In the genomic region with DNA sequence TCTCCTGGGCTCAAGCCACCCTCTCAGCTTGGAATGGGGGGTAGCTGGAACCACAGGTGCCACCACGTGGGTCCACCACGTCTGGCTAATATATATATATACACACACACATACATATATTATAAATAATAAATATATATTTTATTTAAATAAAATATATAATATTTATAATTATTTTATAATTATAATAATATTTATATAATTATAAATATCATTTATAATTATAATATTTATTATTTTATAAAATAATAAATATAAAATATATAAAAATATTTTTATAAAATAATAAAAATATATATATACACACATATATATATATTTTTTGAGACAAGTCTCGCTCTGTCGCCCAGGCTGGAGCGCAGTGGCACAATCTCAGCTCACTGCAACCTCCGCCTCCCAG, we compare ENCODE assay signal across 21 cellular contexts. TPM values are rescaled to one million over a fixed set of nuclear protein-coding genes. Genes with fewer than 3 reads are reported as not detected.
DNase-seq lines count a peak whose midpoint lies in the region; FAIRE-seq and TF ChIP-seq lines count a peak whose summit lies in the region.
"Had no signal": no experiment of that assay in that cellular context is flagged by ENCODE, and none has a peak within 500 bp of the region (broad histone marks: within the 10 kb centered on the region; RNA-seq: fewer than 3 reads in every experiment).

No MANE protein-coding gene starts in this region.

- H3K4me3 Mint-ChIP-seq in activated T-helper 2 cell treated with anti-CD3 and anti-CD28 coated beads, Interferon-gamma antibody, Interleukin-2, Interleukin-4, amounts not matched to agents 10 μg/mL and 5 μg/mL and 100 μg/mL, durations not matched to agents 14 hours and 24 hours and 36 hours (ENCODE audit: low read depth), result no peak overlapping the region
- H3K4me3 Mint-ChIP-seq in CD14-positive monocyte, result no peak overlapping the region
- H3K4me3 Mint-ChIP-seq: CD4-positive, alpha-beta T cell had no signal

- peaks cover 3% of the 10 kb centered on the region for H3K27me3 Mint-ChIP-seq in activated T-helper 2 cell treated with anti-CD3 and anti-CD28 coated beads, Interferon-gamma antibody, Interleukin-2, Interleukin-4, amounts not matched to agents 10 μg/mL and 5 μg/mL and 100 μg/mL, durations not matched to agents 14 hours and 24 hours and 36 hours (ENCODE audit: low read depth)
- peaks cover 4 to 9% (median 8%) of the 10 kb centered on the region in 3 donors for H3K27me3 Mint-ChIP-seq in CD14-positive monocyte (ENCODE audit: low read depth in 3 of 3)

- no peaks in the 10 kb centered on the region for H3K4me1 Mint-ChIP-seq in activated T-helper 2 cell treated with anti-CD3 and anti-CD28 coated beads, Interferon-gamma antibody, Interleukin-2, Interleukin-4, amounts not matched to agents 10 μg/mL and 5 μg/mL and 100 μg/mL, durations not matched to agents 14 hours and 24 hours and 36 hours (ENCODE audit: low read depth)
- peaks cover 33% of the 10 kb centered on the region for H3K4me1 Mint-ChIP-seq in CD14-positive monocyte

- H3K9me3 ChIP-seq in small intestine (ENCODE audit: control insufficient read depth, low read depth) (no peaks in the 10 kb centered on the region), tibial nerve (no peaks in the 10 kb centered on the region)
- H3K9me3 ChIP-seq: BE2C, Caco-2, HAP-1 had no signal

- TF ChIP-seq POLR2A in tibial nerve (IDR thresholded peaks at IDR 0.05), result no peak

- FAIRE-seq in endometrium (lab: Jason Lieb, UNC), result peak; percentile 43
- FAIRE-seq in small intestine (lab: Jason Lieb, UNC), result peak; percentile 86
- FAIRE-seq: D721Med, GM12878, GM19239 had no signal

- H3K36me3 ChIP-seq in small intestine (ENCODE audit: control insufficient read depth in 2 of 2, insufficient read depth in 2 of 2, low read length in 2 of 2), result no peaks in the 10 kb centered on the region
- no peaks in the 10 kb centered on the region for H3K36me3 ChIP-seq in tibial nerve
- H3K36me3 ChIP-seq: BE2C, HAP-1 had no signal

- H3K9me3 Mint-ChIP-seq in activated T-helper 2 cell treated with anti-CD3 and anti-CD28 coated beads, Interferon-gamma antibody, Interleukin-2, Interleukin-4, amounts not matched to agents 10 μg/mL and 5 μg/mL and 100 μg/mL, durations not matched to agents 14 hours and 24 hours and 36 hours, result no peaks in the 10 kb centered on the region
- H3K9me3 Mint-ChIP-seq in CD14-positive monocyte, result no peaks in the 10 kb centered on the region
- H3K9me3 Mint-ChIP-seq: CD4-positive, alpha-beta T cell had no signal

- DNase-seq in NCI-H82 (lab: John Stamatoyannopoulos, UW), result peak; percentile 18
- no peak for DNase-seq in NCI-H82 treated with DMSO at 0.1 percent for 48 hours (lab: John Stamatoyannopoulos, UW; ENCODE audit: unreplicated experiment)
- DNase-seq in RPMI8226, result peak; percentile 16
- no peak for DNase-seq in small intestine
- no peak for DNase-seq in activated T-helper 2 cell treated with anti-CD3 and anti-CD28 coated beads, Interferon-gamma antibody, Interleukin-2, Interleukin-4, amounts not matched to agents 10 μg/mL and 5 μg/mL and 100 μg/mL, durations not matched to agents 14 hours and 24 hours and 36 hours (ENCODE audit: low spot score)
- DNase-seq in tibial nerve (ENCODE audit: low spot score in 2 of 2), result no peak
- no peak for DNase-seq in CD14-positive monocyte (ENCODE audit: low spot score)
- DNase-seq: 8988T; BE2C; C1 segment of cervical spinal cord; Caco-2; CD4-positive, alpha-beta T cell; DMS79 treated with DMSO at 0.1 percent for 48 hours; GM23248 had no signal

- TF ChIP-seq CTCF in tibial nerve (IDR thresholded peaks at IDR 0.05) (no peak), CD14-positive monocyte (IDR thresholded peaks at IDR 0.05) (no peak)

- no peaks in the 10 kb centered on the region for H3K4me1 ChIP-seq in small intestine (ENCODE audit: control insufficient read depth in 2 of 2, insufficient read depth in 1 of 2, low read depth in 1 of 2, low read length in 1 of 2)
- H3K4me1 ChIP-seq in tibial nerve, result peaks cover 0 to 42% (median 3%) of the 10 kb centered on the region in 4 donors
- H3K4me1 ChIP-seq: BE2C had no signal

- no peaks in the 10 kb centered on the region for H3K36me3 Mint-ChIP-seq in activated T-helper 2 cell treated with anti-CD3 and anti-CD28 coated beads, Interferon-gamma antibody, Interleukin-2, Interleukin-4, amounts not matched to agents 10 μg/mL and 5 μg/mL and 100 μg/mL, durations not matched to agents 14 hours and 24 hours and 36 hours (ENCODE audit: low read depth)
- no peaks in the 10 kb centered on the region for H3K36me3 Mint-ChIP-seq in CD14-positive monocyte

- H3K27me3 ChIP-seq in small intestine (ENCODE audit: control insufficient read depth in 2 of 2, insufficient read depth in 2 of 2, low read length in 2 of 2) (peaks cover 1 to 12% of the 10 kb centered on the region in 2 donors), tibial nerve (peaks cover 0 to 63% of the 10 kb centered on the region in 2 donors)

- H3K27ac ChIP-seq in small intestine (ENCODE audit: low read depth in 1 of 2, low read length in 1 of 2) (no peak overlapping the region), tibial nerve (no peak overlapping the region)
- H3K27ac ChIP-seq: GM23248 had no signal

- WGBS in small intestine, 3 donors, result 67 to 76% (median 70%) methylated on average over 6 of the region's 6 CpGs
- 74 to 81% methylated on average over 6 of the region's 6 CpGs for WGBS in tibial nerve, 2 donors

- H3K27ac Mint-ChIP-seq in activated T-helper 2 cell treated with anti-CD3 and anti-CD28 coated beads, Interferon-gamma antibody, Interleukin-2, Interleukin-4, amounts not matched to agents 10 μg/mL and 5 μg/mL and 100 μg/mL, durations not matched to agents 14 hours and 24 hours and 36 hours, result no peak overlapping the region
- H3K27ac Mint-ChIP-seq in CD14-positive monocyte, result no peak overlapping the region
- H3K27ac Mint-ChIP-seq: CD4-positive, alpha-beta T cell had no signal

- H3K4me3 ChIP-seq in small intestine (ENCODE audit: low read depth in 1 of 2, low read length in 2 of 2) (no peak overlapping the region), tibial nerve (no peak overlapping the region)
- H3K4me3 ChIP-seq: GM12878, GM23248, HAP-1 had no signal

- no peak for TF ChIP-seq EP300 in tibial nerve (IDR thresholded peaks at IDR 0.05)

- intact Hi-C loops in activated T-helper 2 cell treated with anti-CD3 and anti-CD28 coated beads, Interferon-gamma antibody, Interleukin-2, Interleukin-4, amounts not matched to agents 10 μg/mL and 5 μg/mL and 100 μg/mL, durations not matched to agents 14 hours and 24 hours and 36 hours (cut with micrococcal nuclease), result no loop called here
- intact Hi-C loops in CD14-positive monocyte (cut with micrococcal nuclease), result loop anchor here (2.0 to 5.0 kb wide), 3 partner anchors 37 to 82 kb away; no protein-coding TSS in a partner anchor

RNA-seq across cellular contexts. Expression of a gene that starts 2.4 kb away (rescaled TPM):
- polyA plus RNA-seq in small intestine (1 to 10 TPM in 1 of 3 donors, not detected in 2; 1.8 TPM), CD14-positive monocyte (1 to 10 TPM; 1.3 to 2.0 TPM)
- total RNA-seq in activated T-helper 2 cell treated with anti-CD3 and anti-CD28 coated beads, Interferon-gamma antibody, Interleukin-2, Interleukin-4, amounts not matched to agents 10 μg/mL and 5 μg/mL and 100 μg/mL, durations not matched to agents 14 hours and 24 hours and 36 hours, result not detected in 2 replicates
- total RNA-seq in tibial nerve, result 10 to 100 TPM in 1 of 4 donors, 1 to 10 TPM in 2, under 1 TPM in 1; 0.66 to 12.6 (median 4.2) TPM
- total RNA-seq: Caco-2; CD4-positive, alpha-beta T cell; GM12878; GM23248; H4; HT-29 had no signal
- polyA plus RNA-seq: GM12878 had no signal

RNA-seq across cellular contexts. Expression of a gene that starts 4.9 kb away (rescaled TPM):
- 100 to 1,000 TPM in 1 of 3 donors, 10 to 100 TPM in 1, 1 to 10 TPM in 1; 3.8 to 601 (median 36.2) TPM for polyA plus RNA-seq in small intestine
- total RNA-seq in activated T-helper 2 cell treated with anti-CD3 and anti-CD28 coated beads, Interferon-gamma antibody, Interleukin-2, Interleukin-4, amounts not matched to agents 10 μg/mL and 5 μg/mL and 100 μg/mL, durations not matched to agents 14 hours and 24 hours and 36 hours, result 0.94 and 1.8 TPM in 2 replicates
- 1,000 to 10,000 TPM; 1,040 to 7,538 (median 2,843) TPM for total RNA-seq in tibial nerve
- 100 to 1,000 TPM; 654 to 862 TPM for polyA plus RNA-seq in CD14-positive monocyte

RNA-seq across cellular contexts. Expression of a gene that starts 13.8 kb away (rescaled TPM):
- polyA plus RNA-seq in small intestine (not detected), CD14-positive monocyte (not detected)
- total RNA-seq in activated T-helper 2 cell treated with anti-CD3 and anti-CD28 coated beads, Interferon-gamma antibody, Interleukin-2, Interleukin-4, amounts not matched to agents 10 μg/mL and 5 μg/mL and 100 μg/mL, durations not matched to agents 14 hours and 24 hours and 36 hours, result not detected in 2 replicates
- not detected for total RNA-seq in tibial nerve
- total RNA-seq: CD4-positive, alpha-beta T cell; GM12878; GM23248; HT-29 had no signal
- polyA plus RNA-seq: GM23248 had no signal

RNA-seq across cellular contexts. Expression of a gene that starts 26.9 kb away (rescaled TPM):
- polyA plus RNA-seq in small intestine (not detected), CD14-positive monocyte (1 to 10 TPM; 2.7 to 4.3 TPM)
- total RNA-seq in activated T-helper 2 cell treated with anti-CD3 and anti-CD28 coated beads, Interferon-gamma antibody, Interleukin-2, Interleukin-4, amounts not matched to agents 10 μg/mL and 5 μg/mL and 100 μg/mL, durations not matched to agents 14 hours and 24 hours and 36 hours, result not detected in 2 replicates
- total RNA-seq in tibial nerve, result under 1 TPM in 1 of 4 donors, not detected in 3; 0.42 TPM
- total RNA-seq: Caco-2, GM12878, GM23248, H4, HT-29 had no signal
- polyA plus RNA-seq: GM12878, GM23248 had no signal

RNA-seq across cellular contexts. Expression of a gene that starts 32.8 kb away (rescaled TPM):
- under 1 TPM in 1 of 3 donors, not detected in 2; 0.57 TPM for polyA plus RNA-seq in small intestine
- total RNA-seq in activated T-helper 2 cell treated with anti-CD3 and anti-CD28 coated beads, Interferon-gamma antibody, Interleukin-2, Interleukin-4, amounts not matched to agents 10 μg/mL and 5 μg/mL and 100 μg/mL, durations not matched to agents 14 hours and 24 hours and 36 hours, result not detected in 2 replicates
- total RNA-seq in tibial nerve, result not detected
- polyA plus RNA-seq in CD14-positive monocyte, result not detected
- total RNA-seq: CD4-positive, alpha-beta T cell; GM12878; HT-29 had no signal
- polyA plus RNA-seq: GM23248 had no signal

Comparison
In these comparisons a context has a peak if more than half of its experiments do, and no peak if none do; other contexts are left out.
1. DNase-seq: peak in NCI-H82 (single experiment) and RPMI8226 (single experiment); none in NCI-H82 treated with DMSO at 0.1 percent for 48 hours (single experiment), small intestine (single experiment), activated T-helper 2 cell treated with anti-CD3 and anti-CD28 coated beads, Interferon-gamma antibody, Interleukin-2, Interleukin-4, amounts not matched to agents 10 μg/mL and 5 μg/mL and 100 μg/mL, durations not matched to agents 14 hours and 24 hours and 36 hours (single experiment), tibial nerve (0 of 2) and CD14-positive monocyte (single experiment).
2. RNA of a gene that starts 4.9 kb away (total RNA-seq): 1,040 to 7,538 TPM in tibial nerve; 0.94 to 1.8 TPM in activated T-helper 2 cell treated with anti-CD3 and anti-CD28 coated beads, Interferon-gamma antibody, Interleukin-2, Interleukin-4, amounts not matched to agents 10 μg/mL and 5 μg/mL and 100 μg/mL, durations not matched to agents 14 hours and 24 hours and 36 hours; every median in the first group is over 100 times any median in the second.